In the genomic region with DNA sequence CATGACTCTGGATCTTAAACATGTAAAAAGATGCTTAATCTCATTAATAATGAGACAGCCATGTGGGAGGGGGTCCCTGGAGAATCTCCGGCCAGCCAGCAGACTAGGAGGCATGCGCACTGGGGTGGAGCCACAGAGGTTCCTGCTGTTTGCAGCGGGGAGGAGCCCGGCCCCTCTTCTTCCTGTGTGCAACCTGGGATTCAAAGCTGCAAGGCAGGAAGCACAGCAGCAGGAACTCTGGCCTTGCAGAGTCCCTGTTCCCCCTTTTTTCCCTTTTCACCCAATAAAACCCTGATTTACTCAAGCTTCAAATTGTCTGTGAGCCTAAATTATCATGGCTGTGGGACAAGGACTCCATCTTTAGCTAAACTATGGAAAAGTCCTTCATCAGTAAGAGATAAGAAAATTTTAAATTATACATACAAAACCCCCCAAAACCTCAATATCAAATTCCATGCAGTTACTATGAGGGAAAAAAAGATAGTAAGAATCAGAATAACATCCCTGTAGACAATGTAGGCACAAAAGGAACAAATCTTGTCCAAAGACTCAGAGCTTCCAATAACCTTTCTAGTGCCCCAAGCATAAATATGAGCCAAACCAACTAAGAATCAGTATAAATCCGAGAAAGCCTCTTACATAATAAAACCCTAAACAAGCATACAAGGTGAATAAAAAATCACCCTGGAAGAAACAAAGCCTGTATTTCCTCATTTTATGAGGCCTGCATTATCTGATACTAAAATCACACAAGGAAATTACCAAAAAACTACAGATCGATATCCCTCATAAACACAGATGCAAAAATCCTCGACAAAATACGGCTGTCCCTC, we compare ENCODE assay signal across 8 cellular contexts. TPM values are rescaled to one million over a fixed set of nuclear protein-coding genes. Genes with fewer than 3 reads are reported as not detected.
DNase-seq lines count a peak whose midpoint lies in the region; ATAC-seq and TF ChIP-seq lines count a peak whose summit lies in the region.

No MANE protein-coding gene starts in this region.

- H3K27me3 Mint-ChIP-seq in endothelial cell (ENCODE audit: unreplicated experiment): peaks cover 2% of the 10 kb centered on the region

- H3K36me3 Mint-ChIP-seq in endothelial cell (ENCODE audit: low read depth, unreplicated experiment): no peaks in the 10 kb centered on the region

- DNase-seq in NCI-H1436 (lab: John Stamatoyannopoulos, UW) (peak; percentile 48), NCI-H1436 treated with DMSO at 0.1 percent for 48 hours (lab: John Stamatoyannopoulos, UW) (no peak), SK-N-MC (ENCODE audit: low read depth, low spot score) (no peak), endothelial cell (ENCODE audit: low spot score) (peak; percentile 80), mucosa of gallbladder (ENCODE audit: low spot score) (peak; percentile 48), ureter (ENCODE audit: low spot score) (peak; percentile 73), GM10248 (ENCODE audit: extremely low spot score) (no peak)

- H3K27ac ChIP-seq in SK-N-MC: peak overlapping the region; percentile 91

- peak; percentile 82 for ATAC-seq in HG03064 (IDR thresholded peaks at IDR 0.05; ENCODE audit: low read depth, unreplicated experiment)

- H3K9ac ChIP-seq in SK-N-MC (ENCODE audit: insufficient read length): peak overlapping the region; percentile 45

- POLR2A ChIA-PET in GM10248 (lab: Yijun Ruan, JAX): no interaction called here

- H3K9me3 Mint-ChIP-seq in endothelial cell (ENCODE audit: unreplicated experiment): no peaks in the 10 kb centered on the region

- peaks cover 17% of the 10 kb centered on the region for H3K4me1 Mint-ChIP-seq in endothelial cell (ENCODE audit: unreplicated experiment)

- TF ChIP-seq CTCF in endothelial cell (IDR thresholded peaks at IDR 0.05; ENCODE audit: unreplicated experiment) (no peak), GM10248 (IDR thresholded peaks at IDR 0.05; ENCODE audit: control extremely low read depth, extremely low read depth, low read depth, missing control alignments) (no peak)

- no peaks in the 10 kb centered on the region for H3K36me3 ChIP-seq in SK-N-MC (ENCODE audit: insufficient read depth, low read length)

- H3K4me3 ChIP-seq in SK-N-MC: peak overlapping the region; percentile 63

- H3K27ac Mint-ChIP-seq in endothelial cell (ENCODE audit: unreplicated experiment): peak overlapping the region; percentile 98

- no peaks in the 10 kb centered on the region for H3K9me3 ChIP-seq in SK-N-MC (ENCODE audit: low read depth, low read length)

- CTCF ChIA-PET in GM10248 (lab: Yijun Ruan, JAX): interaction anchor here (0.8 to 1.7 kb wide), 12 partner anchors 9 to 222 kb away, joined by 3 to 6 read pairs (median 3); partner anchors contain the start of gene CFDP1

- H3K4me3 Mint-ChIP-seq in endothelial cell (ENCODE audit: unreplicated experiment): peak overlapping the region; percentile 56

RNA-seq across cellular contexts. Expression of gene CFDP1, which starts 12.1 kb away (rescaled TPM):
- 65.7 TPM for total RNA-seq in endothelial cell (ENCODE audit: unreplicated experiment)
- total RNA-seq in mucosa of gallbladder: 45.2 TPM
- 60.2 TPM for total RNA-seq in ureter

RNA-seq across cellular contexts. Expression of gene TMEM170A, which starts 43.3 kb away (rescaled TPM):
- total RNA-seq in endothelial cell (ENCODE audit: unreplicated experiment) (38.0 TPM), mucosa of gallbladder (32.1 TPM), ureter (25.7 TPM)

Comparison
In these comparisons a context has a peak if more than half of its experiments do, and no peak if none do; other contexts are left out.
1. DNase-seq: peak in NCI-H1436 (single experiment), endothelial cell (single experiment), mucosa of gallbladder (single experiment) and ureter (single experiment); none in NCI-H1436 treated with DMSO at 0.1 percent for 48 hours (single experiment), SK-N-MC (single experiment) and GM10248 (single experiment).